In genomic region chr16:68800257-68800875, GRCh38 we compare ENCODE assay signal across 1 cellular context.
TF ChIP-seq lines count a peak whose summit lies in the region.

No MANE protein-coding gene starts in this region.

TF ChIP-seq in HepG2, 621 proteins besides CTCF, POLR2A, EP300 and RAD21 (continued from another document and continues in another):
- TF ChIP-seq ZNF646 (CRISPR knock-in tag; IDR thresholded peaks at IDR 0.05), result no peak
- TF ChIP-seq SUZ12 (IDR thresholded peaks at IDR 0.05; ENCODE audit: low read depth, low read length), result no peak
- no peak for TF ChIP-seq BRCA1 (CRISPR knock-in tag; IDR thresholded peaks at IDR 0.05)
- no peak for TF ChIP-seq FOXC1 (CRISPR knock-in tag; IDR thresholded peaks at IDR 0.05; ENCODE audit: borderline replicate concordance)
- no peak for TF ChIP-seq ZNF160 (CRISPR knock-in tag; IDR thresholded peaks at IDR 0.05)
- TF ChIP-seq, protein P1, sequence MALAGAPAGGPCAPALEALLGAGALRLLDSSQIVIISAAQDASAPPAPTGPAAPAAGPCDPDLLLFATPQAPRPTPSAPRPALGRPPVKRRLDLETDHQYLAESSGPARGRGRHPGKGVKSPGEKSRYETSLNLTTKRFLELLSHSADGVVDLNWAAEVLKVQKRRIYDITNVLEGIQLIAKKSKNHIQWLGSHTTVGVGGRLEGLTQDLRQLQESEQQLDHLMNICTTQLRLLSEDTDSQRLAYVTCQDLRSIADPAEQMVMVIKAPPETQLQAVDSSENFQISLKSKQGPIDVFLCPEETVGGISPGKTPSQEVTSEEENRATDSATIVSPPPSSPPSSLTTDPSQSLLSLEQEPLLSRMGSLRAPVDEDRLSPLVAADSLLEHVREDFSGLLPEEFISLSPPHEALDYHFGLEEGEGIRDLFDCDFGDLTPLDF (CRISPR knock-in tag; IDR thresholded peaks at IDR 0.05), result no peak
- no peak for TF ChIP-seq CAMTA2 (CRISPR knock-in tag; IDR thresholded peaks at IDR 0.05; ENCODE audit: borderline replicate concordance)
- TF ChIP-seq SKIL (CRISPR knock-in tag; IDR thresholded peaks at IDR 0.05; ENCODE audit: borderline replicate concordance), result no peak
- TF ChIP-seq ZFP36L1 (CRISPR knock-in tag; IDR thresholded peaks at IDR 0.05), result no peak
- no peak for TF ChIP-seq ZNF598 (CRISPR knock-in tag; IDR thresholded peaks at IDR 0.05; ENCODE audit: borderline replicate concordance)
- no peak for TF ChIP-seq NR3C1 (CRISPR knock-in tag; IDR thresholded peaks at IDR 0.05)
- TF ChIP-seq, protein P2, sequence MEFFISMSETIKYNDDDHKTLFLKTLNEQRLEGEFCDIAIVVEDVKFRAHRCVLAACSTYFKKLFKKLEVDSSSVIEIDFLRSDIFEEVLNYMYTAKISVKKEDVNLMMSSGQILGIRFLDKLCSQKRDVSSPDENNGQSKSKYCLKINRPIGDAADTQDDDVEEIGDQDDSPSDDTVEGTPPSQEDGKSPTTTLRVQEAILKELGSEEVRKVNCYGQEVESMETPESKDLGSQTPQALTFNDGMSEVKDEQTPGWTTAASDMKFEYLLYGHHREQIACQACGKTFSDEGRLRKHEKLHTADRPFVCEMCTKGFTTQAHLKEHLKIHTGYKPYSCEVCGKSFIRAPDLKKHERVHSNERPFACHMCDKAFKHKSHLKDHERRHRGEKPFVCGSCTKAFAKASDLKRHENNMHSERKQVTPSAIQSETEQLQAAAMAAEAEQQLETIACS (CRISPR knock-in tag; IDR thresholded peaks at IDR 0.05), result no peak
- 0 out of 2 replicates have a peak, but pooled peaks have one; percentile 68 for TF ChIP-seq KLF6 (CRISPR knock-in tag; IDR thresholded peaks at IDR 0.05)
- no peak for TF ChIP-seq ZNF234 (CRISPR knock-in tag; conservative IDR thresholded peaks at IDR 0.05)
- no peak for TF ChIP-seq SP5 (CRISPR knock-in tag; IDR thresholded peaks at IDR 0.05; ENCODE audit: borderline replicate concordance, low read depth)
- no peak for TF ChIP-seq ZSCAN9 (CRISPR knock-in tag; IDR thresholded peaks at IDR 0.05; ENCODE audit: borderline replicate concordance)
- no peak for TF ChIP-seq ZSCAN12 (CRISPR knock-in tag; IDR thresholded peaks at IDR 0.05)
- no peak for TF ChIP-seq ZNF468 (CRISPR knock-in tag; IDR thresholded peaks at IDR 0.05)
- no peak for TF ChIP-seq ZFP41 (CRISPR knock-in tag; IDR thresholded peaks at IDR 0.05; ENCODE audit: borderline replicate concordance)
- no peak for TF ChIP-seq NFKBIZ (CRISPR knock-in tag; IDR thresholded peaks at IDR 0.05)
- TF ChIP-seq MIER2 (CRISPR knock-in tag; IDR thresholded peaks at IDR 0.05), result no peak
- TF ChIP-seq CHD4 (IDR thresholded peaks at IDR 0.05; ENCODE audit: borderline replicate concordance, low read length), result no peak
- no peak for TF ChIP-seq MLLT10 (CRISPR knock-in tag; IDR thresholded peaks at IDR 0.05)
- TF ChIP-seq TIGD3 (CRISPR knock-in tag; IDR thresholded peaks at IDR 0.05; ENCODE audit: borderline replicate concordance), result no peak
- TF ChIP-seq ZNF772 (CRISPR knock-in tag; IDR thresholded peaks at IDR 0.05), result peak; percentile 43; the same call in 1 of the 2 replicates
- no peak for TF ChIP-seq SALL2 (CRISPR knock-in tag; IDR thresholded peaks at IDR 0.05)
- TF ChIP-seq FOXA3 (CRISPR knock-in tag; IDR thresholded peaks at IDR 0.05), result 0 out of 2 replicates have a peak, but pooled peaks have one; percentile 15
- no peak for TF ChIP-seq CBX2 (IDR thresholded peaks at IDR 0.05; ENCODE audit: low read depth, low read length)
- no peak for TF ChIP-seq CBX2 (CRISPR knock-in tag; IDR thresholded peaks at IDR 0.05; ENCODE audit: low read depth)
- TF ChIP-seq KDM5B (CRISPR knock-in tag; IDR thresholded peaks at IDR 0.05; ENCODE audit: borderline replicate concordance), result no peak
- TF ChIP-seq ZNF331 (CRISPR knock-in tag; IDR thresholded peaks at IDR 0.05), result no peak; the same call in 1 of the 2 replicates
- no peak for TF ChIP-seq REL (CRISPR knock-in tag; conservative IDR thresholded peaks at IDR 0.05)
- TF ChIP-seq, protein P3, sequence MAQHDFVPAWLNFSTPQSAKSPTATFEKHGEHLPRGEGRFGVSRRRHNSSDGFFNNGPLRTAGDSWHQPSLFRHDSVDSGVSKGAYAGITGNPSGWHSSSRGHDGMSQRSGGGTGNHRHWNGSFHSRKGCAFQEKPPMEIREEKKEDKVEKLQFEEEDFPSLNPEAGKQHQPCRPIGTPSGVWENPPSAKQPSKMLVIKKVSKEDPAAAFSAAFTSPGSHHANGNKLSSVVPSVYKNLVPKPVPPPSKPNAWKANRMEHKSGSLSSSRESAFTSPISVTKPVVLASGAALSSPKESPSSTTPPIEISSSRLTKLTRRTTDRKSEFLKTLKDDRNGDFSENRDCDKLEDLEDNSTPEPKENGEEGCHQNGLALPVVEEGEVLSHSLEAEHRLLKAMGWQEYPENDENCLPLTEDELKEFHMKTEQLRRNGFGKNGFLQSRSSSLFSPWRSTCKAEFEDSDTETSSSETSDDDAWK (CRISPR knock-in tag; IDR thresholded peaks at IDR 0.05), result no peak
- TF ChIP-seq ZNF709 (CRISPR knock-in tag; IDR thresholded peaks at IDR 0.05), result no peak
- TF ChIP-seq MAF1 (CRISPR knock-in tag; IDR thresholded peaks at IDR 0.05; ENCODE audit: borderline replicate concordance), result no peak
- 0 out of 2 replicates have a peak, but pooled peaks have one; percentile 12 for TF ChIP-seq ONECUT2 (CRISPR knock-in tag; IDR thresholded peaks at IDR 0.05)
- no peak for TF ChIP-seq NR1H2 (CRISPR knock-in tag; IDR thresholded peaks at IDR 0.05; ENCODE audit: borderline replicate concordance, low read depth)
- TF ChIP-seq ATF5 (CRISPR knock-in tag; IDR thresholded peaks at IDR 0.05; ENCODE audit: low read depth), result no peak
- TF ChIP-seq ZNF710 (CRISPR knock-in tag; IDR thresholded peaks at IDR 0.05; ENCODE audit: borderline replicate concordance), result no peak
- TF ChIP-seq ZNF496 (CRISPR knock-in tag; IDR thresholded peaks at IDR 0.05; ENCODE audit: insufficient replicate concordance), result no peak
- TF ChIP-seq, protein P4, sequence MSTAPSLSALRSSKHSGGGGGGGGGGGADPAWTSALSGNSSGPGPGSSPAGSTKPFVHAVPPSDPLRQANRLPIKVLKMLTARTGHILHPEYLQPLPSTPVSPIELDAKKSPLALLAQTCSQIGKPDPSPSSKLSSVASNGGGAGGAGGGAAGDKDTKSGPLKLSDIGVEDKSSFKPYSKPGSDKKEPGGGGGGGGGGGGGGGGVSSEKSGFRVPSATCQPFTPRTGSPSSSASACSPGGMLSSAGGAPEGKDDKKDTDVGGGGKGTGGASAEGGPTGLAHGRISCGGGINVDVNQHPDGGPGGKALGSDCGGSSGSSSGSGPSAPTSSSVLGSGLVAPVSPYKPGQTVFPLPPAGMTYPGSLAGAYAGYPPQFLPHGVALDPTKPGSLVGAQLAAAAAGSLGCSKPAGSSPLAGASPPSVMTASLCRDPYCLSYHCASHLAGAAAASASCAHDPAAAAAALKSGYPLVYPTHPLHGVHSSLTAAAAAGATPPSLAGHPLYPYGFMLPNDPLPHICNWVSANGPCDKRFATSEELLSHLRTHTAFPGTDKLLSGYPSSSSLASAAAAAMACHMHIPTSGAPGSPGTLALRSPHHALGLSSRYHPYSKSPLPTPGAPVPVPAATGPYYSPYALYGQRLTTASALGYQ (CRISPR knock-in tag; IDR thresholded peaks at IDR 0.05), result no peak
- TF ChIP-seq, protein P5, sequence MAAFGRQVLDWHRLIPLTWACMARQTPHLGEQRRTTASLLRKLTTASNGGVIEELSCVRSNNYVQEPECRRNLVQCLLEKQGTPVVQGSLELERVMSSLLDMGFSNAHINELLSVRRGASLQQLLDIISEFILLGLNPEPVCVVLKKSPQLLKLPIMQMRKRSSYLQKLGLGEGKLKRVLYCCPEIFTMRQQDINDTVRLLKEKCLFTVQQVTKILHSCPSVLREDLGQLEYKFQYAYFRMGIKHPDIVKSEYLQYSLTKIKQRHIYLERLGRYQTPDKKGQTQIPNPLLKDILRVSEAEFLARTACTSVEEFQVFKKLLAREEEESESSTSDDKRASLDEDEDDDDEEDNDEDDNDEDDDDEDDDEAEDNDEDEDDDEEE (CRISPR knock-in tag; IDR thresholded peaks at IDR 0.05), result no peak
- no peak for TF ChIP-seq PTBP1 (IDR thresholded peaks at IDR 0.05; ENCODE audit: low read depth, low read length, poor library complexity, severe bottlenecking)
- TF ChIP-seq AGO2 (optimal IDR thresholded peaks at IDR 0.05; ENCODE audit: low read depth, low read length), result no peak
